In the genomic region with DNA sequence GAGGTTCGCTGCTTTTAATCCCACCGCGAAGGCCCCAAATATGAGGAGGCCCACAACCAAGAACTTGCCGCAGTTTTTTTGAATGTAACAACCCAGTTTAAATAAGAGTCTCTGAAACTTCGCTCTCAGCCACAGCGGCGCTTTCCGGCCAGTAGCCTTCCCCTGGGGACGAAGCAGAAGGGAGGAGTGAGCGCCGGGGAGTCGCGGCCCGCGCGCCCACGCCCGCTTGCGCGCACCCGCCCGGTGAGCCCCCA, we compare ENCODE assay signal across 8 cellular contexts. TPM values are rescaled to one million over a fixed set of nuclear protein-coding genes. Genes with fewer than 3 reads are reported as not detected.
DNase-seq lines count a peak whose midpoint lies in the region; ATAC-seq, FAIRE-seq and TF ChIP-seq lines count a peak whose summit lies in the region.

No MANE protein-coding gene starts in this region.

- no peaks in the 10 kb centered on the region for H3K9me1 ChIP-seq in K562 (ENCODE audit: control insufficient read depth, insufficient read depth, low read length)

- peak overlapping the region; percentile 89 to 100 (median 99) for H3K4me3 Mint-ChIP-seq in CD8-positive, alpha-beta memory T cell

- H3K36me3 ChIP-seq in CD8-positive, alpha-beta memory T cell (ENCODE audit: insufficient read depth, low read length), result no peaks in the 10 kb centered on the region
- H3K36me3 ChIP-seq in K562 (ENCODE audit: control insufficient read depth, insufficient read depth, low read length) (no peaks in the 10 kb centered on the region), subcutaneous abdominal adipose tissue (ENCODE audit: control insufficient read depth in 5 of 5, insufficient read depth in 5 of 5, low read length in 5 of 5) (no peaks in the 10 kb centered on the region)

- peaks cover 0 to 22% (median 1%) of the 10 kb centered on the region in 3 donors for H3K36me3 Mint-ChIP-seq in CD8-positive, alpha-beta memory T cell

- TF ChIP-seq EP300 in K562 (IDR thresholded peaks at IDR 0.05; ENCODE audit: low read length), result no peak

- DNase-seq in CD8-positive, alpha-beta memory T cell, result peak in 2 of 5 donors; percentile 50
- DNase-seq in NCI-H2029 treated with DMSO at 0.1 percent for 48 hours (lab: John Stamatoyannopoulos, UW) (peak; percentile 9), K562 (ENCODE audit: extremely low read depth in 1 of 4, low spot score in 3 of 4) (peak in 2 of 4 experiments; percentile 30 to 66), kidney glomerular epithelial cell (lab: John Stamatoyannopoulos, UW) (peak; percentile 10), activated gamma-delta T cell (lab: John Stamatoyannopoulos, UW) (no peak)

- in situ Hi-C loops in K562 (cut with MboI), result no loop called here

- H3K4me3 ChIP-seq in CD8-positive, alpha-beta memory T cell (ENCODE audit: low read length), result peak overlapping the region; percentile 84
- H3K4me3 ChIP-seq in K562 (peak overlapping the region; percentile 84), subcutaneous abdominal adipose tissue (ENCODE audit: low read depth in 1 of 5, low read length in 5 of 5) (peak overlapping the region; percentile 74 to 98 (median 91))

- H3K9ac ChIP-seq in K562 (ENCODE audit: insufficient read depth in 1 of 2, low read depth in 2 of 2, low read length in 2 of 2), result peak overlapping the region; percentile 77 to 93
- peak overlapping the region in 4 of 5 donors; percentile 61 to 77 (median 70) for H3K9ac ChIP-seq in subcutaneous abdominal adipose tissue (ENCODE audit: low read length in 5 of 5)

- FAIRE-seq in K562 (lab: Jason Lieb, UNC), result no peak

- peak overlapping the region; percentile 88 for H2AFZ ChIP-seq in K562 (ENCODE audit: low read depth, low read length)

- H3K27me3 ChIP-seq in CD8-positive, alpha-beta memory T cell (ENCODE audit: insufficient read depth, low read length, poor library complexity, severe bottlenecking), result no peaks in the 10 kb centered on the region
- H3K27me3 ChIP-seq in K562 (ENCODE audit: control insufficient read depth in 2 of 2, insufficient read depth in 2 of 2, low read length in 2 of 2), result no peaks in the 10 kb centered on the region
- no peaks in the 10 kb centered on the region for H3K27me3 ChIP-seq in subcutaneous abdominal adipose tissue (ENCODE audit: control insufficient read depth in 5 of 5, insufficient read depth in 4 of 5, low read length in 5 of 5)

- H3K9me3 Mint-ChIP-seq in CD8-positive, alpha-beta memory T cell, result peaks cover 0 to 2% (median 0%) of the 10 kb centered on the region in 5 donors

- peaks cover 52% of the 10 kb centered on the region for H3K79me2 ChIP-seq in K562 (ENCODE audit: control insufficient read depth, insufficient read depth, low read length)

- 0 out of 2 replicates have a peak, but pooled peaks cover 3% of the 10 kb centered on the region for H4K20me1 ChIP-seq in K562 (replicated peaks; ENCODE audit: control insufficient read depth, insufficient read depth, low read length)

- peak overlapping the region in 7 of 8 donors; percentile 50 to 92 (median 89) for H3K27ac Mint-ChIP-seq in CD8-positive, alpha-beta memory T cell

- WGBS in K562 (ENCODE audit: insufficient coverage, low coverage, missing lambda C conversion rate), result under 1% methylated on average over 20 of the region's 22 CpGs

- peaks cover 26% of the 10 kb centered on the region for H3K4me1 ChIP-seq in CD8-positive, alpha-beta memory T cell (ENCODE audit: insufficient read depth, low read length)
- H3K4me1 ChIP-seq in K562 (replicated peaks in 1 of 2; ENCODE audit: control insufficient read depth in 2 of 2, insufficient read depth in 2 of 2, low read length in 2 of 2) (peaks cover 19 to 45% of the 10 kb centered on the region in 2 experiments; a peak in 4 of 5 replicates), subcutaneous abdominal adipose tissue (ENCODE audit: control insufficient read depth in 5 of 5, insufficient read depth in 5 of 5, low read length in 5 of 5) (peaks cover 0 to 53% (median 40%) of the 10 kb centered on the region in 5 donors)

- no peak for TF ChIP-seq CTCF in K562 (IDR thresholded peaks at IDR 0.05 in 2 of 3, conservative IDR thresholded peaks at IDR 0.05 in 1 of 3; ENCODE audit: insufficient read depth in 2 of 3, low read depth in 1 of 3, low read length in 3 of 3)

- peak overlapping the region; percentile 66 for H3K27ac ChIP-seq in CD8-positive, alpha-beta memory T cell (ENCODE audit: low read depth, low read length)
- H3K27ac ChIP-seq in K562 (ENCODE audit: extremely low read depth, low read depth, low read length) (peak overlapping the region; percentile 88), subcutaneous abdominal adipose tissue (ENCODE audit: low read depth, low read length) (peak overlapping the region; percentile 80)

- no TSS peak for BruUV-seq in K562 (replicated peaks; lab: Mats Ljungman, UMichigan)

- H3K27me3 Mint-ChIP-seq in CD8-positive, alpha-beta memory T cell, result peaks cover 18 to 26% of the 10 kb centered on the region in 2 donors

- H3K9me3 ChIP-seq in CD8-positive, alpha-beta memory T cell (ENCODE audit: low read length), result no peaks in the 10 kb centered on the region
- H3K9me3 ChIP-seq in K562 (replicated peaks; ENCODE audit: control insufficient read depth, insufficient read depth, low read depth, low read length) (no peaks in the 10 kb centered on the region), subcutaneous abdominal adipose tissue (ENCODE audit: control insufficient read depth in 5 of 5, low read length in 5 of 5) (no peaks in the 10 kb centered on the region)

- peaks cover 57 to 69% (median 61%) of the 10 kb centered on the region in 3 donors for H3K4me1 Mint-ChIP-seq in CD8-positive, alpha-beta memory T cell

- peak; percentile 24 for ATAC-seq in GM19351 (IDR thresholded peaks at IDR 0.05; ENCODE audit: unreplicated experiment)
- ATAC-seq in K562, result peak; percentile 12
- ATAC-seq in GM18519 (IDR thresholded peaks at IDR 0.05; ENCODE audit: low FRiP score, unreplicated experiment), result no peak

- POLR2A ChIA-PET in CD8-positive, alpha-beta memory T cell (lab: Charles Lee), result interaction anchor here (0.8 to 2.6 kb wide), 2 partner anchors 11 to 44 kb away, joined by 6 to 33 read pairs; no protein-coding TSS in a partner anchor
- POLR2A ChIA-PET in K562 (lab: Yijun Ruan, JAX), result interaction anchor here (0.7 kb wide), 1 partner anchor 24 kb away, joined by 3 read pairs; no protein-coding TSS in a partner anchor

- intact Hi-C loops in K562 (cut with micrococcal nuclease), result loop anchor here (2.0 to 5.0 kb wide), 3 partner anchors 72 to 94 kb away; no protein-coding TSS in a partner anchor

- no peak for TF ChIP-seq RAD21 in K562 (CRISPR knock-in tag; conservative IDR thresholded peaks at IDR 0.05 in 1 of 2, IDR thresholded peaks at IDR 0.05 in 1 of 2)

- peak; percentile 13; the same call in 1 of the 2 replicates for TF ChIP-seq POLR2A in K562 (conservative IDR thresholded peaks at IDR 0.05)

- CTCF ChIA-PET in CD8-positive, alpha-beta memory T cell (lab: Charles Lee), result interaction anchor here (0.7 to 2.0 kb wide), 4 partner anchors 11 to 45 kb away, joined by 3 to 14 read pairs (median 4); partner anchors contain the start of gene PTCH1
- CTCF ChIA-PET in K562 (lab: Yijun Ruan, JAX; ENCODE audit: low intra/inter-chr PET ratio), result no interaction called here

- H3K4me2 ChIP-seq in K562 (ENCODE audit: insufficient read depth, low read length), result peak overlapping the region; percentile 84

TF ChIP-seq in K562, 482 proteins besides CTCF, POLR2A, EP300 and RAD21 (continues in another document):
- no peak for TF ChIP-seq GMEB1 (CRISPR knock-in tag; IDR thresholded peaks at IDR 0.05)

RNA-seq across cellular contexts. Expression of gene PTCH1, which starts 10.4 kb away (rescaled TPM):
- 1 to 10 TPM; 7.1 to 7.9 TPM for total RNA-seq in CD8-positive, alpha-beta memory T cell
- 23.3 TPM for polyA plus RNA-seq in CD8-positive, alpha-beta memory T cell
- total RNA-seq in K562 (2011; cell fraction: chromatin; rRNA removed; ENCODE audit: low replicate concordance), result 48.5 and 59.3 TPM in 2 replicates
- 20.2 and 20.4 TPM in 2 replicates for total RNA-seq in K562 (2011; cell fraction: nucleolus; rRNA removed)
- total RNA-seq in K562 (2011; cell fraction: nucleoplasm; rRNA removed), result 28.4 and 48.7 TPM in 2 replicates
- 3.9 and 4.5 TPM in 2 replicates for total RNA-seq in K562 (2014; rRNA removed)
- total RNA-seq in K562 (2014; rRNA removed; fragmentation: Illumina TruSeq; extraction: Trizol), result 5.2 and 5.5 TPM in 2 replicates
- 3.4 and 3.6 TPM in 2 replicates for total RNA-seq in K562 (2015; rRNA removed; fragmentation: Illumina TruSeq; extraction: Trizol)
- total RNA-seq in K562 (2021), result 9.9 and 13.9 TPM in 2 replicates
- polyA plus RNA-seq in K562 (2011; rRNA removed), result 2.3 and 4.2 TPM in 2 replicates
- 2.4 and 3.4 TPM in 2 replicates for polyA plus RNA-seq in K562 (2011; cell fraction: cytosol; rRNA removed)
- polyA plus RNA-seq in K562 (2011; cell fraction: nucleus; rRNA removed), result 8.8 and 13.0 TPM in 2 replicates
- polyA plus RNA-seq in K562 (2012), result 3.5 and 6.1 TPM in 2 replicates
- 5.8 and 8.2 TPM in 2 replicates for polyA plus RNA-seq in K562 (2014; fragmentation: Illumina TruSeq; extraction: Trizol)
- under 1 TPM; 0.70 to 0.80 TPM for polyA plus RNA-seq in K562 (2014; fragmentation: Nextera tagmentation; extraction: Ambion mirVana)
- 2.8 and 3.8 TPM in 2 replicates for polyA plus RNA-seq in K562 (2014; rRNA removed)
- 11.2 and 11.8 TPM in 2 replicates for polyA minus RNA-seq in K562 (2011; rRNA and poly(A)+ RNA removed)
- polyA minus RNA-seq in K562 (2011; cell fraction: cytosol; rRNA and poly(A)+ RNA removed), result 4.7 and 12.2 TPM in 2 replicates
- polyA minus RNA-seq in K562 (2011; cell fraction: nucleus; rRNA and poly(A)+ RNA removed), result 8.2 and 13.9 TPM in 2 replicates
